ENCODE assay signal across 10 cellular contexts in genomic region chrX:39837688-39838087, GRCh38.
"Had no signal": no experiment of that assay in that cellular context is flagged by ENCODE, and none has a peak within 500 bp of the region (broad histone marks: within the 10 kb centered on the region; RNA-seq: fewer than 3 reads in every experiment).

No MANE protein-coding gene starts in this region.

- H3K36me3 ChIP-seq: HAP-1 had no signal

- H3K9ac ChIP-seq: GM23248 had no signal

- DNase-seq: GM23248, GOT3, H7, HFFc6, IMR-90, KBM-7 had no signal

- H3K27ac ChIP-seq: GM23248, HL-60 had no signal

- ATAC-seq: HCT116, HepG2 had no signal

- H3K4me3 ChIP-seq: GM23248, HAP-1 had no signal

- H2AFZ ChIP-seq: GM23248 had no signal

- H3K9me3 ChIP-seq: HAP-1 had no signal

- H3K4me1 ChIP-seq: HAP-1 had no signal
